3 cellular contexts compared by ENCODE assay signal in genomic region chr6:89064931-89065330, GRCh38. TPM values are rescaled to one million over a fixed set of nuclear protein-coding genes. Genes with fewer than 3 reads are reported as not detected.
"Had no signal": no experiment of that assay in that cellular context is flagged by ENCODE, and none has a peak within 500 bp of the region (broad histone marks: within the 10 kb centered on the region; RNA-seq: fewer than 3 reads in every experiment).

No MANE protein-coding gene starts in this region.

RNA-seq across cellular contexts. Expression of gene SRSF12, which starts 52.9 kb away (rescaled TPM):
- total RNA-seq: HT-29, HT1080, K562 had no signal
- polyA plus RNA-seq: K562 had no signal
